ENCODE assay signal across 2 cellular contexts in the genomic region with DNA sequence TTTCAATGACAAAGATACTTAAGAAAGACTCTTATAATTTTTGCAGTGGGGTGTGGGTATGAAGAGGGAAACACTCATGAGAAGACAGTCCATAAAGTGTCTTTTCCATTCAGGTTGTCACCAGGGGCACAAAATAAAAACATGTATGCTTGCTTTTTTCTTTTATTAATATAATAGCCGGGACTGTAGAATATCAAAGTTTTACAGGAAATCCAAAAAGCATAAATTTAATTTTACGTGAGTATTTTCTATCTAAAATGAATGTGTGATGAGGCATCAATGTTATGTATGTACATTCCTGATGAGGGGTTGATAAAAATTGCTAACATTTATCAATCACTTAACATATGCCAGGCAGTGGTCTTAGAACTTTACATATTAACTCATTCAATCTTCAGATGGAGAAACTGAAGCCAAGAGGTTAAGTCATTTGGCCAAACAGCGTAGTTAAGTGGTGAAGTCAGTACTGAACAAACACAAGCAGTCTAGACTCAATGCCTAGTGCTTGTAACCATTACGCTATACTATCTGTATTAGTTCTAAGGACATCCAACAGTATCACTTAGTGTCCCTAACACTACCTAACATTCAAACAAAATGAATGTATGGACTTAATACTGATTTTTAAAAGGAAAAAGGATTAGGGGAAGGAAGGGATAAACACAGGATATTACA.
TF ChIP-seq lines count a peak whose summit lies in the region.

No MANE protein-coding gene starts in this region.

TF ChIP-seq in GM12891, 5 proteins besides CTCF, POLR2A, EP300 and RAD21:
- TF ChIP-seq PAX5 (IDR thresholded peaks at IDR 0.05; ENCODE audit: insufficient read depth, low read length, severe bottlenecking) (no peak), TAF1 (IDR thresholded peaks at IDR 0.05; ENCODE audit: low read depth, low read length) (no peak), POU2F2 (IDR thresholded peaks at IDR 0.05; ENCODE audit: low read depth, low read length) (no peak), POLR2AphosphoS5 (IDR thresholded peaks at IDR 0.05; ENCODE audit: low read depth, low read length) (no peak), SPI1 (IDR thresholded peaks at IDR 0.05; ENCODE audit: low read depth, low read length) (no peak)

TF ChIP-seq in GM12878, 131 proteins besides CTCF, POLR2A, EP300 and RAD21:
- TF ChIP-seq NR2F1 (conservative IDR thresholded peaks at IDR 0.05), result no peak
- no peak for TF ChIP-seq ZSCAN29 (IDR thresholded peaks at IDR 0.05)
- no peak for TF ChIP-seq RB1 (IDR thresholded peaks at IDR 0.05; ENCODE audit: borderline replicate concordance)
- TF ChIP-seq, protein P1, sequence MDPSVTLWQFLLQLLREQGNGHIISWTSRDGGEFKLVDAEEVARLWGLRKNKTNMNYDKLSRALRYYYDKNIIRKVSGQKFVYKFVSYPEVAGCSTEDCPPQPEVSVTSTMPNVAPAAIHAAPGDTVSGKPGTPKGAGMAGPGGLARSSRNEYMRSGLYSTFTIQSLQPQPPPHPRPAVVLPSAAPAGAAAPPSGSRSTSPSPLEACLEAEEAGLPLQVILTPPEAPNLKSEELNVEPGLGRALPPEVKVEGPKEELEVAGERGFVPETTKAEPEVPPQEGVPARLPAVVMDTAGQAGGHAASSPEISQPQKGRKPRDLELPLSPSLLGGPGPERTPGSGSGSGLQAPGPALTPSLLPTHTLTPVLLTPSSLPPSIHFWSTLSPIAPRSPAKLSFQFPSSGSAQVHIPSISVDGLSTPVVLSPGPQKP (IDR thresholded peaks at IDR 0.05; ENCODE audit: low read depth, low read length), result no peak
- TF ChIP-seq, protein P2, sequence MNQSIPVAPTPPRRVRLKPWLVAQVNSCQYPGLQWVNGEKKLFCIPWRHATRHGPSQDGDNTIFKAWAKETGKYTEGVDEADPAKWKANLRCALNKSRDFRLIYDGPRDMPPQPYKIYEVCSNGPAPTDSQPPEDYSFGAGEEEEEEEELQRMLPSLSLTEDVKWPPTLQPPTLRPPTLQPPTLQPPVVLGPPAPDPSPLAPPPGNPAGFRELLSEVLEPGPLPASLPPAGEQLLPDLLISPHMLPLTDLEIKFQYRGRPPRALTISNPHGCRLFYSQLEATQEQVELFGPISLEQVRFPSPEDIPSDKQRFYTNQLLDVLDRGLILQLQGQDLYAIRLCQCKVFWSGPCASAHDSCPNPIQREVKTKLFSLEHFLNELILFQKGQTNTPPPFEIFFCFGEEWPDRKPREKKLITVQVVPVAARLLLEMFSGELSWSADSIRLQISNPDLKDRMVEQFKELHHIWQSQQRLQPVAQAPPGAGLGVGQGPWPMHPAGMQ (IDR thresholded peaks at IDR 0.05; ENCODE audit: borderline replicate concordance), result no peak
- no peak for TF ChIP-seq REST (IDR thresholded peaks at IDR 0.05; ENCODE audit: low read depth, low read length)
- no peak for TF ChIP-seq MLLT1 (IDR thresholded peaks at IDR 0.05)
- TF ChIP-seq STAT3 (IDR thresholded peaks at IDR 0.05; ENCODE audit: low read depth, low read length), result no peak
- TF ChIP-seq ZZZ3 (IDR thresholded peaks at IDR 0.05; ENCODE audit: control insufficient read depth, insufficient read length, low read depth), result no peak
- TF ChIP-seq BCL11A (IDR thresholded peaks at IDR 0.05; ENCODE audit: low read depth, low read length), result no peak
- TF ChIP-seq, protein P3, sequence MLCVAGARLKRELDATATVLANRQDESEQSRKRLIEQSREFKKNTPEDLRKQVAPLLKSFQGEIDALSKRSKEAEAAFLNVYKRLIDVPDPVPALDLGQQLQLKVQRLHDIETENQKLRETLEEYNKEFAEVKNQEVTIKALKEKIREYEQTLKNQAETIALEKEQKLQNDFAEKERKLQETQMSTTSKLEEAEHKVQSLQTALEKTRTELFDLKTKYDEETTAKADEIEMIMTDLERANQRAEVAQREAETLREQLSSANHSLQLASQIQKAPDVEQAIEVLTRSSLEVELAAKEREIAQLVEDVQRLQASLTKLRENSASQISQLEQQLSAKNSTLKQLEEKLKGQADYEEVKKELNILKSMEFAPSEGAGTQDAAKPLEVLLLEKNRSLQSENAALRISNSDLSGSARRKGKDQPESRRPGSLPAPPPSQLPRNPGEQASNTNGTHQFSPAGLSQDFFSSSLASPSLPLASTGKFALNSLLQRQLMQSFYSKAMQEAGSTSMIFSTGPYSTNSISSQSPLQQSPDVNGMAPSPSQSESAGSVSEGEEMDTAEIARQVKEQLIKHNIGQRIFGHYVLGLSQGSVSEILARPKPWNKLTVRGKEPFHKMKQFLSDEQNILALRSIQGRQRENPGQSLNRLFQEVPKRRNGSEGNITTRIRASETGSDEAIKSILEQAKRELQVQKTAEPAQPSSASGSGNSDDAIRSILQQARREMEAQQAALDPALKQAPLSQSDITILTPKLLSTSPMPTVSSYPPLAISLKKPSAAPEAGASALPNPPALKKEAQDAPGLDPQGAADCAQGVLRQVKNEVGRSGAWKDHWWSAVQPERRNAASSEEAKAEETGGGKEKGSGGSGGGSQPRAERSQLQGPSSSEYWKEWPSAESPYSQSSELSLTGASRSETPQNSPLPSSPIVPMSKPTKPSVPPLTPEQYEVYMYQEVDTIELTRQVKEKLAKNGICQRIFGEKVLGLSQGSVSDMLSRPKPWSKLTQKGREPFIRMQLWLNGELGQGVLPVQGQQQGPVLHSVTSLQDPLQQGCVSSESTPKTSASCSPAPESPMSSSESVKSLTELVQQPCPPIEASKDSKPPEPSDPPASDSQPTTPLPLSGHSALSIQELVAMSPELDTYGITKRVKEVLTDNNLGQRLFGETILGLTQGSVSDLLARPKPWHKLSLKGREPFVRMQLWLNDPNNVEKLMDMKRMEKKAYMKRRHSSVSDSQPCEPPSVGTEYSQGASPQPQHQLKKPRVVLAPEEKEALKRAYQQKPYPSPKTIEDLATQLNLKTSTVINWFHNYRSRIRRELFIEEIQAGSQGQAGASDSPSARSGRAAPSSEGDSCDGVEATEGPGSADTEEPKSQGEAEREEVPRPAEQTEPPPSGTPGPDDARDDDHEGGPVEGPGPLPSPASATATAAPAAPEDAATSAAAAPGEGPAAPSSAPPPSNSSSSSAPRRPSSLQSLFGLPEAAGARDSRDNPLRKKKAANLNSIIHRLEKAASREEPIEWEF (IDR thresholded peaks at IDR 0.05; ENCODE audit: insufficient replicate concordance, low read depth, low read length), result no peak
- no peak for TF ChIP-seq NFYA (IDR thresholded peaks at IDR 0.05; ENCODE audit: borderline replicate concordance, low read depth, low read length)
